ENCODE assay signal across 17 cellular contexts in genomic region chr3:127065561-127066270, GRCh38.
DNase-seq lines count a peak whose midpoint lies in the region; ATAC-seq, FAIRE-seq and TF ChIP-seq lines count a peak whose summit lies in the region.
"Had no signal": no experiment of that assay in that cellular context is flagged by ENCODE, and none has a peak within 500 bp of the region (broad histone marks: within the 10 kb centered on the region; RNA-seq: fewer than 3 reads in every experiment).

No MANE protein-coding gene starts in this region.

- in situ Hi-C loops in gastrocnemius medialis (cut with MboI; ENCODE audit: low sequenced_read_pairs in 4 of 4): no loop called here

- intact Hi-C loops in gastrocnemius medialis (cut with DNase I; ENCODE audit: low total_unique reads): no loop called here

- no peaks in the 10 kb centered on the region for H3K36me3 ChIP-seq in gastrocnemius medialis

- H3K9me3 ChIP-seq in gastrocnemius medialis: no peaks in the 10 kb centered on the region

- TF ChIP-seq CTCF in fibroblast of villous mesenchyme (IDR thresholded peaks at IDR 0.05; ENCODE audit: insufficient read depth, low read depth, low read length): no peak
- TF ChIP-seq CTCF in gastrocnemius medialis (IDR thresholded peaks at IDR 0.05 in 4 of 5, conservative IDR thresholded peaks at IDR 0.05 in 1 of 5): no peak

- no peak for FAIRE-seq in frontal cortex (lab: Jason Lieb, UNC)
- FAIRE-seq: GM12878 had no signal

- TF ChIP-seq POLR2A in gastrocnemius medialis (IDR thresholded peaks at IDR 0.05): no peak

- no peak overlapping the region for H3K4me3 ChIP-seq in fibroblast of villous mesenchyme (ENCODE audit: low read depth, low read length)
- H3K4me3 ChIP-seq in gastrocnemius medialis: no peak overlapping the region
- H3K4me3 ChIP-seq: GM12878 had no signal

- peak overlapping the region in 1 of 4 donors; percentile 34 for H3K27ac ChIP-seq in gastrocnemius medialis
- H3K27ac ChIP-seq: KMS-11 had no signal

- H3K27me3 ChIP-seq in gastrocnemius medialis: no peaks in the 10 kb centered on the region

- DNase-seq in GM03348 (ENCODE audit: low spot score) (peak; percentile 55), amniotic epithelial cell (ENCODE audit: low read depth) (peak; percentile 33), fibroblast of villous mesenchyme (ENCODE audit: low read depth) (peak; percentile 25), gastrocnemius medialis (peak; percentile 27 to 53), frontal cortex (ENCODE audit: low spot score in 2 of 2) (no peak), SIG-M5 treated with dmso at 0.1 percent for 504 hours (lab: John Stamatoyannopoulos, UW; ENCODE audit: unreplicated experiment) (no peak)
- DNase-seq: activated B cell treated with CpG ODN at 0.5 μM for 24 hours; activated CD4-positive, alpha-beta T cell treated with anti-CD3 and anti-CD28 coated beads, Interleukin-2, amount 50 U/mL, for 48 hours; AML-193; effector CD8-positive, alpha-beta T cell; NCI-H187; NCI-H69; nephron progenitor cell; RPMI8226 had no signal

- ATAC-seq in gastrocnemius medialis (peak; percentile 78 to 81), GM21576 (IDR thresholded peaks at IDR 0.05; ENCODE audit: unreplicated experiment) (no peak)
- ATAC-seq: GM12878 had no signal

- H3K4me1 ChIP-seq in gastrocnemius medialis: no peaks in the 10 kb centered on the region

Comparison
In these comparisons a context has a peak if more than half of its experiments do, and no peak if none do; other contexts are left out.
1. DNase-seq: peak in GM03348 (single experiment), amniotic epithelial cell (single experiment), fibroblast of villous mesenchyme (single experiment) and gastrocnemius medialis (2 of 2); none in frontal cortex (0 of 2) and SIG-M5 treated with dmso at 0.1 percent for 504 hours (single experiment).